Comparison of ENCODE assay signal across 13 cellular contexts in the genomic region with DNA sequence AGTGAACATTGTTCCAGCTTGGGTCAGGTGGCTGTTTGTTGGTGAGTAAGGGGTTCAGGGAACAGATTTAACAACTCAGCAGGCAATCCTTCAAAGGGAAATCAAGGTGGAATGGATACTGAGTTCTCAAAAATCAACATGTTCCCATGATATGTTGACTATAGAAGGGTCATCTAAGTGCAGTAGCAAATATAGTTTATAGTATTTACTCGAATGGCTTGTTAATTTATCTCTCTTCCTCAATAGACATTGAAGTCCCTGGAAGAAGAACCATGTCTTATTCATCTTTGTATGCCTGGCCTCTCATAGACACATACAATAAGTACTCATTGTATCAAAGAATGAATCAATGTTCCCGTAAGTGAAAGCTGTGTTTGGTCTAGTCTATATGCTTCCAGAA.
"Had no signal": no experiment of that assay in that cellular context is flagged by ENCODE, and none has a peak within 500 bp of the region (broad histone marks: within the 10 kb centered on the region; RNA-seq: fewer than 3 reads in every experiment).

No MANE protein-coding gene starts in this region.

- H3K27ac Mint-ChIP-seq: nephron progenitor cell had no signal

- ATAC-seq: mucosa of descending colon, psoas muscle, sciatic nerve had no signal

- H3K9me3 Mint-ChIP-seq: activated T-cell treated with anti-CD3 and anti-CD28 coated beads, Interleukin-2, amount 50 U/mL, for 24 hours had no signal

- H3K27ac ChIP-seq: psoas muscle had no signal

- FAIRE-seq: colon had no signal

- H3K27me3 Mint-ChIP-seq: activated T-cell treated with anti-CD3 and anti-CD28 coated beads, Interleukin-2, amount 50 U/mL, for 24 hours had no signal

- H3K4me3 Mint-ChIP-seq: activated T-cell treated with anti-CD3 and anti-CD28 coated beads, Interleukin-2, amount 50 U/mL, for 24 hours; nephron progenitor cell had no signal

- H3K4me3 ChIP-seq: ascending aorta, lung, mucosa of descending colon, psoas muscle had no signal

- H3K27me3 ChIP-seq: ascending aorta had no signal

- H3K9me3 ChIP-seq: ascending aorta, mucosa of descending colon, psoas muscle had no signal

- H3K36me3 ChIP-seq: ascending aorta had no signal

- DNase-seq: activated CD4-positive, alpha-beta T cell treated with anti-CD3 and anti-CD28 coated beads for 4 hours; activated gamma-delta T cell treated with Interleukin-2 at 50 U/mL for 16 hours; activated T-cell treated with anti-CD3 and anti-CD28 coated beads, Interleukin-2, amount 50 U/mL, for 24 hours; effector CD4-positive, alpha-beta T cell; mucosa of descending colon; nephron progenitor cell; psoas muscle; stimulated activated CD4-positive, alpha-beta T cell treated with anti-CD3 and anti-CD28 coated beads, Interleukin-12 subunit alpha, Interleukin-12 subunit beta, amount 100 ng/mL, for 4 hours; stimulated activated naive CD4-positive, alpha-beta T cell treated with Interleukin-2 at 50 U/mL for 16 hours had no signal
